ENCODE assay signal across 7 cellular contexts in the genomic region with DNA sequence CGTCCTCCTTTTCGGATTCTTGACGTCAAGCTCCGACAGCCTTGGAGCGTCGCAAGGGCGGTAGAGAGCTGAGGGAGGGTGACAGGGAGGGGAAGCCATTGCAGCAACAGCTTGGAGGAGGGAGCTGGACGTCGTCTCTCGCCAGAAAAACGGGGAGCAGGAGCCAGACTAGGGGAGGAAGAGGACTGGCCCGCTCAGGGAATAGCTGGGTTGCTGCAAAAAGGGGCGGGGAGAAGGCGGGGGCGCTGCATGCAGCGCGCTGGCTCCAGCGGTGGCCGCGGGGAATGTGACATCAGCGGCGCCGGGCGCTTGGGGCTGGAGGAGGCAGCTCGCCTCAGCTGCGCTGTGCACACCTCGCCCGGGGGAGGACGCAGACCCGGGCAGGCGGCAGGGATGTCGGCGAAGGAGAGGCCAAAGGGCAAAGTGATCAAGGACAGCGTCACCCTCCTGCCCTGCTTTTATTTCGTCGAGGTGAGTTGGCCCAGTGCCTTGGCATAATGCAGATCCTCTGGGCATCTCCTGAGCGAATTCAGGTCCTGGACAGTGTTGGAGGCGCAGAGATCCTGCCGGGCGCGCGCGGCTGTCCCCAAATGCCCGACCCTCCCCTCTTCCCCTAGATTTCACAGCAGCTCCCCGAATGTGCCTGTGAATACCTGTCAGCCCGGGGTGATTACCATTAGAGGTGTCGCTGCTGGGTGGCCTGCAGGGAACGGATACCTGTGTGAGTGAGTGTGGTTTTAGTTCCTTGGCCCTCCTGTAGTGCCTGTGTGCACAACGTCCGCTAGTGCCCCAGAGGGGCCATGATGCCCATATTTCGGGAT.
DNase-seq lines count a peak whose midpoint lies in the region; ATAC-seq, FAIRE-seq and TF ChIP-seq lines count a peak whose summit lies in the region.

Gene PLPPR4 (plus strand): TSS at position 292 of the 821 bp plus-strand sequence. CDS start 102 bp downstream, at position 394.

- H3K9me3 Mint-ChIP-seq in dendritic cell treated with granulocyte-macrophage colony-stimulating factor and Interleukin-4, amounts not matched to agents 40 ng/mL and 50 ng/mL, for 4 days: no peaks in the 10 kb centered on the region
- H3K9me3 Mint-ChIP-seq in stimulated activated naive CD8-positive, alpha-beta T cell treated with anti-CD3 and anti-CD28 coated beads, Interleukin-15, amount 100 ng/mL, for 72 hours: peaks cover 0 to 11% of the 10 kb centered on the region in 2 donors

- peak; percentile 73 for ATAC-seq in stimulated activated naive CD8-positive, alpha-beta T cell treated with anti-CD3 and anti-CD28 coated beads, Interleukin-15, amount 100 ng/mL, for 72 hours
- ATAC-seq in GM18520 (IDR thresholded peaks at IDR 0.05; ENCODE audit: unreplicated experiment): no peak

- no peak within 1 kb of the TSS for H3K27ac Mint-ChIP-seq in dendritic cell treated with granulocyte-macrophage colony-stimulating factor and Interleukin-4, amounts not matched to agents 40 ng/mL and 50 ng/mL, for 4 days
- H3K27ac Mint-ChIP-seq in stimulated activated naive CD8-positive, alpha-beta T cell treated with anti-CD3 and anti-CD28 coated beads, Interleukin-15, amount 100 ng/mL, for 72 hours: no peak within 1 kb of the TSS

- DNase-seq in H54 (ENCODE audit: insufficient read length, low spot score): peak; percentile 10
- peak; percentile 50 for DNase-seq in NCI-H82 treated with DMSO at 0.1 percent for 48 hours (lab: John Stamatoyannopoulos, UW; ENCODE audit: unreplicated experiment)
- peak; percentile 87 for DNase-seq in left kidney (ENCODE audit: low read depth, low spot score)
- no peak for DNase-seq in stimulated activated naive CD8-positive, alpha-beta T cell treated with anti-CD3 and anti-CD28 coated beads, Interleukin-15, amount 100 ng/mL, for 72 hours
- DNase-seq in AML-193 (lab: John Stamatoyannopoulos, UW): no peak

- no peak for FAIRE-seq in H54 (lab: Jason Lieb, UNC)

- intact Hi-C loops in dendritic cell treated with granulocyte-macrophage colony-stimulating factor and Interleukin-4, amounts not matched to agents 40 ng/mL and 50 ng/mL, for 4 days (cut with micrococcal nuclease): no loop called here

- peaks cover 32% of the 10 kb centered on the region for H3K27me3 Mint-ChIP-seq in dendritic cell treated with granulocyte-macrophage colony-stimulating factor and Interleukin-4, amounts not matched to agents 40 ng/mL and 50 ng/mL, for 4 days
- H3K27me3 Mint-ChIP-seq in stimulated activated naive CD8-positive, alpha-beta T cell treated with anti-CD3 and anti-CD28 coated beads, Interleukin-15, amount 100 ng/mL, for 72 hours: peaks cover 39% of the 10 kb centered on the region

- H3K36me3 Mint-ChIP-seq in dendritic cell treated with granulocyte-macrophage colony-stimulating factor and Interleukin-4, amounts not matched to agents 40 ng/mL and 50 ng/mL, for 4 days (ENCODE audit: low read depth): no peaks in the 10 kb centered on the region

- peaks cover 9% of the 10 kb centered on the region for H3K4me1 Mint-ChIP-seq in dendritic cell treated with granulocyte-macrophage colony-stimulating factor and Interleukin-4, amounts not matched to agents 40 ng/mL and 50 ng/mL, for 4 days (ENCODE audit: low read depth)
- peaks cover 11% of the 10 kb centered on the region for H3K4me1 Mint-ChIP-seq in stimulated activated naive CD8-positive, alpha-beta T cell treated with anti-CD3 and anti-CD28 coated beads, Interleukin-15, amount 100 ng/mL, for 72 hours

- H3K4me3 Mint-ChIP-seq in dendritic cell treated with granulocyte-macrophage colony-stimulating factor and Interleukin-4, amounts not matched to agents 40 ng/mL and 50 ng/mL, for 4 days: peak within 1 kb of the TSS; percentile 66
- H3K4me3 Mint-ChIP-seq in stimulated activated naive CD8-positive, alpha-beta T cell treated with anti-CD3 and anti-CD28 coated beads, Interleukin-15, amount 100 ng/mL, for 72 hours: peak within 1 kb of the TSS; percentile 44 to 72

- no peak for TF ChIP-seq POLR2A in H54 (IDR thresholded peaks at IDR 0.05; ENCODE audit: low read depth, low read length)

Comparison
In these comparisons a context has a peak if more than half of its experiments do, and no peak if none do; other contexts are left out.
1. DNase-seq: peak in H54 (single experiment), NCI-H82 treated with DMSO at 0.1 percent for 48 hours (single experiment) and left kidney (single experiment); none in stimulated activated naive CD8-positive, alpha-beta T cell treated with anti-CD3 and anti-CD28 coated beads, Interleukin-15, amount 100 ng/mL, for 72 hours (0 of 2) and AML-193 (0 of 2).